11 cellular contexts compared by ENCODE assay signal in the genomic region with DNA sequence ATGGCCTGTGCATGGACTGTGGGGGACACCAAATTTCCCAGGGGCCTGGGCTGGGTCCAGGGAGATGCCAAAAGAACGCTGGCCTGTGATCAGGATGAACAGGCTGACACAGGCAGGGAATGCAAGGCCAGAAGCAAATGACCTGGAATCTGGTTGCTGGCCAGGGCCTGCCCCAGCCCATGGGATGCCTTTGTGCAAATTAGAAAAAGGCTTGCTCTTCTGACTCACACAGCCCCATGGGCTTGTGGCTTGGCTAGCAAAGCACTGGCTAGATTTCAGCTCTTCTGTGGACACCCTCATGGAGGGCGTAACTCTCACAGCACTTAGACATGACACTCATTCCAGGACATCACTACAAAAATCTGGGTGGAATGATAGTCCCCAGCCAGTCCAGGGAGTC. TPM values are rescaled to one million over a fixed set of nuclear protein-coding genes. Genes with fewer than 3 reads are reported as not detected.
DNase-seq lines count a peak whose midpoint lies in the region; ATAC-seq lines count a peak whose summit lies in the region.
"Had no signal": no experiment of that assay in that cellular context is flagged by ENCODE, and none has a peak within 500 bp of the region (broad histone marks: within the 10 kb centered on the region; RNA-seq: fewer than 3 reads in every experiment).

No MANE protein-coding gene starts in this region.

- DNase-seq in A172 (ENCODE audit: low spot score) (peak; percentile 92), LoVo (ENCODE audit: low spot score) (peak; percentile 50), epidermal melanocyte (ENCODE audit: insufficient read length, low spot score) (peak; percentile 49), mesenchymal stem cell (peak; percentile 75), GM19240 (ENCODE audit: insufficient read length, low spot score) (no peak), iPS-NIHi11 (ENCODE audit: low spot score) (no peak)
- DNase-seq: activated CD8-positive, alpha-beta memory T cell treated with anti-CD3 and anti-CD28 coated beads, Interleukin-2, amount 50 U/mL, for 48 hours; effector CD4-positive, alpha-beta T cell; naive B cell had no signal

- no peak overlapping the region for H4K91ac ChIP-seq in mesenchymal stem cell (ENCODE audit: low read length)

- H3K14ac ChIP-seq in mesenchymal stem cell (ENCODE audit: low read length in 2 of 2) = peak overlapping the region in 1 of 2 experiments; percentile 7

- H3K36me3 ChIP-seq in mesenchymal stem cell (ENCODE audit: control insufficient read depth in 1 of 2, insufficient read depth in 2 of 2, low read depth in 1 of 2, low read length in 2 of 2) = no peaks in the 10 kb centered on the region

- H2BK15ac ChIP-seq in mesenchymal stem cell (ENCODE audit: low read depth, poor library complexity, severe bottlenecking) = no peak overlapping the region

- no peak overlapping the region for H2BK120ac ChIP-seq in mesenchymal stem cell (ENCODE audit: low read depth, low read length)

- 69% methylated on average over 2 of the region's 2 CpGs for WGBS in mesenchymal stem cell

- no peak overlapping the region for H2AK5ac ChIP-seq in mesenchymal stem cell (ENCODE audit: low read length, severe bottlenecking)

- H3K9ac ChIP-seq in mesenchymal stem cell (ENCODE audit: low read length) = no peak overlapping the region

- H2BK5ac ChIP-seq in mesenchymal stem cell (ENCODE audit: low read depth, low read length, poor library complexity, severe bottlenecking) = no peak overlapping the region

- peak overlapping the region in 1 of 2 experiments; percentile 30 for H3K4me3 ChIP-seq in mesenchymal stem cell (ENCODE audit: insufficient read depth in 1 of 2, low read depth in 1 of 2, low read length in 2 of 2)

- H3K9me3 ChIP-seq in mesenchymal stem cell (ENCODE audit: control insufficient read depth, low read length) = peaks cover 10% of the 10 kb centered on the region

- peak overlapping the region; percentile 24 for H2AFZ ChIP-seq in mesenchymal stem cell (ENCODE audit: low read depth, low read length)

- no peak overlapping the region for H3K18ac ChIP-seq in mesenchymal stem cell (ENCODE audit: low read depth in 1 of 2, low read length in 2 of 2)

- no peak overlapping the region for H3K4ac ChIP-seq in mesenchymal stem cell (ENCODE audit: low read depth in 1 of 2, low read length in 2 of 2)

- H3K23ac ChIP-seq in mesenchymal stem cell (ENCODE audit: low read length in 2 of 2) = no peak overlapping the region

- no peak for ATAC-seq in HG03039 (IDR thresholded peaks at IDR 0.05; ENCODE audit: unreplicated experiment)
- no peak for ATAC-seq in HG03521 (IDR thresholded peaks at IDR 0.05; ENCODE audit: unreplicated experiment)

- peaks cover 0 to 45% of the 10 kb centered on the region in 2 experiments for H3K27me3 ChIP-seq in mesenchymal stem cell (ENCODE audit: control insufficient read depth in 1 of 2, insufficient read depth in 1 of 2, low read length in 2 of 2)

- H4K8ac ChIP-seq in mesenchymal stem cell (ENCODE audit: low read length) = no peak overlapping the region

- H3K27ac ChIP-seq in mesenchymal stem cell (ENCODE audit: low read length, poor library complexity, severe bottlenecking) = no peak overlapping the region

- H2BK12ac ChIP-seq in mesenchymal stem cell (ENCODE audit: low read length in 2 of 2) = peak overlapping the region in 1 of 2 experiments; percentile 12

- H3K4me1 ChIP-seq in mesenchymal stem cell (ENCODE audit: control insufficient read depth, insufficient read depth, low read depth, low read length) = peaks cover 18% of the 10 kb centered on the region

- no peaks in the 10 kb centered on the region for H3K79me1 ChIP-seq in mesenchymal stem cell (replicated peaks; ENCODE audit: low read length, poor library complexity, severe bottlenecking)

- no peak overlapping the region for H3K4me2 ChIP-seq in mesenchymal stem cell (ENCODE audit: low read length, poor library complexity, severe bottlenecking)

RNA-seq across cellular contexts. Expression of gene RYBP, which starts 45.8 kb away (rescaled TPM):
- 3.9 and 5.0 TPM in 2 replicates for total RNA-seq in A172 (2014; rRNA removed; shearing (Covaris generic))
- 15.9 TPM for polyA plus RNA-seq in mesenchymal stem cell (2013, experiment 1 of 2)
- 16.1 TPM for polyA plus RNA-seq in mesenchymal stem cell (2013, experiment 2 of 2)

Comparison
In these comparisons a context has a peak if more than half of its experiments do, and no peak if none do; other contexts are left out.
1. DNase-seq: peak in A172 (single experiment), LoVo (single experiment), epidermal melanocyte (single experiment) and mesenchymal stem cell (single experiment); none in GM19240 (single experiment) and iPS-NIHi11 (single experiment).